19 cellular contexts compared by ENCODE assay signal in the genomic region with DNA sequence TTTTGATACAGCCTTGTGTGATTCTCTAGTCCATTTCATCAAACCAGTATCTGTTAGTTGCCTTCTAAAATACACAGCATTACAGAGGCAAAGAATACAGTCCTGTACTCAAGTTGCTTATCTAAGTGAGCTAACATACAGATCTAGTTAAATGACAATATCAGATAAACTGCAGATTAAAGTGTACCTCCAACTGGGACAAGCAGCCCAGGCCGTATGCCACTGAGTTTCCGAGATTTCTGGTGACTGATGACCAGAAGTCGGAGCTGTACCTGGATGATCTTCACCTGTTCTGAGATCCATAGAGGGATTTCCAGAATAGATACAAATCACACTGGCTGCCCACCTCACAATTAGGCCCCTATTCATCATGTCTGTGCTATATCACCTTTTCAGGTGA.
"Had no signal": no experiment of that assay in that cellular context is flagged by ENCODE, and none has a peak within 500 bp of the region (broad histone marks: within the 10 kb centered on the region; RNA-seq: fewer than 3 reads in every experiment).

No MANE protein-coding gene starts in this region.

- H3K4me3 ChIP-seq: K562 had no signal

- H3K4me3 Mint-ChIP-seq: IgD-negative memory B cell, T-cell had no signal

- H3K4me2 ChIP-seq: KMS-11, SK-N-SH had no signal

- H3K27ac ChIP-seq: KMS-11, RWPE1 had no signal

- H3K9me3 Mint-ChIP-seq: IgD-negative memory B cell, T-cell had no signal

- H3K9ac ChIP-seq: KMS-11, SK-N-SH had no signal

- H3K36me3 Mint-ChIP-seq: IgD-negative memory B cell, T-cell had no signal

- ATAC-seq: K562, Panc1, PC-3, T-cell had no signal

- H3K27me3 Mint-ChIP-seq: IgD-negative memory B cell, T-cell had no signal

- H3K27ac Mint-ChIP-seq: IgD-negative memory B cell, T-cell had no signal

- H3K9me3 ChIP-seq: SK-N-SH had no signal

- H3K9me2 ChIP-seq: SK-N-SH had no signal

- H3K4me1 Mint-ChIP-seq: T-cell had no signal

- DNase-seq: Kasumi-1, MM.1S, NCI-H1092 treated with DMSO at 0.1 percent for 48 hours, NCI-H1436, NCI-H187, NCI-H2029, NCI-H2081 treated with DMSO at 0.1 percent for 48 hours, NCI-H2227 treated with DMSO at 0.1 percent for 48 hours, NCI-H526, PC-3, SHP77, SK-N-SH, SW 1271, T-cell had no signal
